16 cellular contexts compared by ENCODE assay signal in genomic region chr16:23650674-23651073, GRCh38. TPM values are rescaled to one million over a fixed set of nuclear protein-coding genes. Genes with fewer than 3 reads are reported as not detected.
DNase-seq lines count a peak whose midpoint lies in the region; ATAC-seq and TF ChIP-seq lines count a peak whose summit lies in the region.
"Had no signal": no experiment of that assay in that cellular context is flagged by ENCODE, and none has a peak within 500 bp of the region (broad histone marks: within the 10 kb centered on the region; RNA-seq: fewer than 3 reads in every experiment).

No MANE protein-coding gene starts in this region.

- H3K4me2 ChIP-seq in DOHH2 (ENCODE audit: low read length) (peak overlapping the region; percentile 34), H9 (ENCODE audit: insufficient read depth, insufficient read length, low read length) (no peak overlapping the region)

- no peaks in the 10 kb centered on the region for H3K27me3 ChIP-seq in DOHH2 (ENCODE audit: control insufficient read depth, low read length)
- H3K27me3 ChIP-seq in H9 (ENCODE audit: insufficient read depth, low read length), result no peaks in the 10 kb centered on the region
- H3K27me3 ChIP-seq in gastrocnemius medialis, result no peaks in the 10 kb centered on the region

- TF ChIP-seq CTCF in DOHH2 (IDR thresholded peaks at IDR 0.05; ENCODE audit: low read depth, low read length, poor library complexity, severe bottlenecking) (no peak), H9 (conservative IDR thresholded peaks at IDR 0.05) (no peak), gastrocnemius medialis (IDR thresholded peaks at IDR 0.05 in 4 of 5, conservative IDR thresholded peaks at IDR 0.05 in 1 of 5) (no peak)

- H4K8ac ChIP-seq in H9 (replicated peaks; ENCODE audit: insufficient read length, low read depth, low read length), result no peak overlapping the region

- H2BK5ac ChIP-seq in H9 (ENCODE audit: insufficient read length, low read length), result no peak overlapping the region

- peaks cover 3 to 7% of the 10 kb centered on the region in 2 experiments; a peak in 3 of 4 replicates for H3K4me1 Mint-ChIP-seq in H9
- peaks cover 30% of the 10 kb centered on the region for H3K4me1 Mint-ChIP-seq in activated T-helper 2 cell treated with anti-CD3 and anti-CD28 coated beads, Interferon-gamma antibody, Interleukin-2, Interleukin-4, amounts not matched to agents 10 μg/mL and 5 μg/mL and 100 μg/mL, durations not matched to agents 14 hours and 24 hours and 36 hours (ENCODE audit: low read depth)

- no peaks in the 10 kb centered on the region for H3K9me3 Mint-ChIP-seq in H9
- H3K9me3 Mint-ChIP-seq in activated T-helper 2 cell treated with anti-CD3 and anti-CD28 coated beads, Interferon-gamma antibody, Interleukin-2, Interleukin-4, amounts not matched to agents 10 μg/mL and 5 μg/mL and 100 μg/mL, durations not matched to agents 14 hours and 24 hours and 36 hours, result no peaks in the 10 kb centered on the region
- H3K9me3 Mint-ChIP-seq: effector memory CD8-positive, alpha-beta T cell had no signal

- H3K4me1 ChIP-seq in DOHH2 (ENCODE audit: control insufficient read depth, low read length), result peaks cover 21% of the 10 kb centered on the region
- no peaks in the 10 kb centered on the region for H3K4me1 ChIP-seq in H9 (ENCODE audit: insufficient read depth, low read length)
- no peaks in the 10 kb centered on the region for H3K4me1 ChIP-seq in gastrocnemius medialis

- H2BK120ac ChIP-seq in H9 (ENCODE audit: low read depth, low read length, poor library complexity, severe bottlenecking), result no peak overlapping the region

- WGBS in H9 (ENCODE audit: extremely low coverage, insufficient read length, low lambda C conversion rate), result no CpG with 5 or more reads among the region's 2 CpGs

- H3F3A ChIP-seq in DOHH2 (ENCODE audit: control insufficient read depth, insufficient read depth), result no peaks in the 10 kb centered on the region

- H3K56ac ChIP-seq in H9 (ENCODE audit: insufficient read length, low read depth, low read length), result no peak overlapping the region

- DNase-seq in H9, result no peak
- DNase-seq in activated T-helper 2 cell treated with anti-CD3 and anti-CD28 coated beads, Interferon-gamma antibody, Interleukin-2, Interleukin-4, amounts not matched to agents 10 μg/mL and 5 μg/mL and 100 μg/mL, durations not matched to agents 14 hours and 24 hours and 36 hours (ENCODE audit: low spot score), result no peak
- DNase-seq in medulla oblongata (ENCODE audit: extremely low spot score), result peak; percentile 17
- DNase-seq in gastrocnemius medialis, result no peak
- DNase-seq in AG20443 (ENCODE audit: low spot score), result no peak
- no peak for DNase-seq in GM19240 (ENCODE audit: insufficient read length, low spot score)
- DNase-seq in NCI-H1417 treated with DMSO at 0.1 percent for 48 hours (lab: John Stamatoyannopoulos, UW), result no peak
- DNase-seq: activated gamma-delta T cell treated with Interleukin-2 at 50 U/mL for 16 hours; C1 segment of cervical spinal cord; DMS79 treated with DMSO at 0.1 percent for 48 hours; effector memory CD8-positive, alpha-beta T cell; NCI-H1436; NCI-H524; retina; stimulated activated CD4-positive, alpha-beta T cell treated with anti-CD3 and anti-CD28 coated beads, Interleukin-2, amount 100 ng/mL, for 48 hours had no signal

- H2AK5ac ChIP-seq in H9 (ENCODE audit: insufficient read length, low read length), result no peak overlapping the region

- H2AFZ ChIP-seq in H9 (ENCODE audit: low read length), result no peak overlapping the region

- H3K18ac ChIP-seq in H9 (ENCODE audit: insufficient read length, low read depth, low read length), result no peak overlapping the region

- H3K4me3 ChIP-seq in DOHH2 (ENCODE audit: low read length) (no peak overlapping the region), gastrocnemius medialis (no peak overlapping the region)

- H3K14ac ChIP-seq in H9 (ENCODE audit: insufficient read depth, low read length), result no peak overlapping the region

- peaks cover 19 to 54% (median 37%) of the 10 kb centered on the region in 3 experiments; a peak in 6 of 7 replicates for H3K36me3 Mint-ChIP-seq in H9 (ENCODE audit: insufficient read depth in 1 of 3, low read depth in 3 of 3)
- peaks cover 70% of the 10 kb centered on the region for H3K36me3 Mint-ChIP-seq in activated T-helper 2 cell treated with anti-CD3 and anti-CD28 coated beads, Interferon-gamma antibody, Interleukin-2, Interleukin-4, amounts not matched to agents 10 μg/mL and 5 μg/mL and 100 μg/mL, durations not matched to agents 14 hours and 24 hours and 36 hours (ENCODE audit: low read depth)

- no peak overlapping the region for H3K9ac ChIP-seq in H9 (ENCODE audit: extremely low read depth, insufficient read length, low read length)

- no peak overlapping the region for H3K4ac ChIP-seq in H9 (ENCODE audit: low read depth, low read length)

- H4K20me1 ChIP-seq in DOHH2 (ENCODE audit: control insufficient read depth, insufficient read depth, low read depth, low read length) (no peaks in the 10 kb centered on the region), H9 (ENCODE audit: control insufficient read depth, insufficient read depth, insufficient read length) (no peaks in the 10 kb centered on the region)

- H3K79me1 ChIP-seq in H9 (ENCODE audit: insufficient read depth, low read depth, low read length, poor library complexity, severe bottlenecking), result peaks cover 3% of the 10 kb centered on the region

- in situ Hi-C loops in gastrocnemius medialis (cut with MboI; ENCODE audit: low sequenced_read_pairs in 4 of 4), result loop anchor here in 1 of 4 donors (25.0 kb wide), 1 partner anchor 862 kb away; no protein-coding TSS in a partner anchor

- no peak overlapping the region for H2BK15ac ChIP-seq in H9 (ENCODE audit: low read depth, low read length)

- H3K9me2 ChIP-seq in DOHH2 (replicated peaks; ENCODE audit: control insufficient read depth, low read length), result no peaks in the 10 kb centered on the region

- H2BK20ac ChIP-seq in H9 (ENCODE audit: low read depth, low read length, poor library complexity, severe bottlenecking), result no peak overlapping the region

- H4K5ac ChIP-seq in H9 (ENCODE audit: insufficient read length, low read depth, low read length), result no peak overlapping the region

- H3K27ac Mint-ChIP-seq in H9, result peak overlapping the region in 2 of 3 experiments; percentile 36 to 38; a peak in 3 of 7 replicates
- H3K27ac Mint-ChIP-seq in activated T-helper 2 cell treated with anti-CD3 and anti-CD28 coated beads, Interferon-gamma antibody, Interleukin-2, Interleukin-4, amounts not matched to agents 10 μg/mL and 5 μg/mL and 100 μg/mL, durations not matched to agents 14 hours and 24 hours and 36 hours, result peak overlapping the region; percentile 25

- H3K23ac ChIP-seq in H9 (ENCODE audit: insufficient read length, low read depth, low read length), result no peak overlapping the region

- peaks cover 67% of the 10 kb centered on the region for H3K79me2 ChIP-seq in DOHH2 (ENCODE audit: control insufficient read depth, low read length)
- peaks cover 4% of the 10 kb centered on the region; the same call in 1 of the 2 replicates for H3K79me2 ChIP-seq in H9 (ENCODE audit: insufficient read depth, low read length)

- H3K23me2 ChIP-seq in H9 (ENCODE audit: insufficient read length, low read depth, low read length, poor library complexity, severe bottlenecking), result no peaks in the 10 kb centered on the region

- no peak for TF ChIP-seq POLR2A in gastrocnemius medialis (IDR thresholded peaks at IDR 0.05)

- ATAC-seq in gastrocnemius medialis, result no peak
- ATAC-seq: effector memory CD8-positive, alpha-beta T cell had no signal

- H3K9me3 ChIP-seq in DOHH2 (ENCODE audit: control insufficient read depth, insufficient read depth, low read length), result no peaks in the 10 kb centered on the region
- no peaks in the 10 kb centered on the region for H3K9me3 ChIP-seq in H9 (ENCODE audit: control insufficient read depth, low read depth, low read length)
- H3K9me3 ChIP-seq in gastrocnemius medialis, result no peaks in the 10 kb centered on the region

- H3K27me3 Mint-ChIP-seq in H9 (ENCODE audit: low read depth), result no peaks in the 10 kb centered on the region
- H3K27me3 Mint-ChIP-seq in activated T-helper 2 cell treated with anti-CD3 and anti-CD28 coated beads, Interferon-gamma antibody, Interleukin-2, Interleukin-4, amounts not matched to agents 10 μg/mL and 5 μg/mL and 100 μg/mL, durations not matched to agents 14 hours and 24 hours and 36 hours (ENCODE audit: low read depth), result no peaks in the 10 kb centered on the region
- H3K27me3 Mint-ChIP-seq: effector memory CD8-positive, alpha-beta T cell had no signal

- H3K27ac ChIP-seq in DOHH2 (ENCODE audit: low read depth, low read length), result no peak overlapping the region
- H3K27ac ChIP-seq in H9 (ENCODE audit: insufficient read length, low read depth, low read length), result no peak overlapping the region
- no peak overlapping the region for H3K27ac ChIP-seq in gastrocnemius medialis

- H2BK12ac ChIP-seq in H9 (ENCODE audit: insufficient read length, low read depth, low read length), result no peak overlapping the region

- H3K36me3 ChIP-seq in DOHH2 (ENCODE audit: control insufficient read depth, low read length) (peaks cover 65% of the 10 kb centered on the region), gastrocnemius medialis (peaks cover 0 to 21% of the 10 kb centered on the region in 2 donors)

- no peak overlapping the region for H3K4me3 Mint-ChIP-seq in H9
- H3K4me3 Mint-ChIP-seq in activated T-helper 2 cell treated with anti-CD3 and anti-CD28 coated beads, Interferon-gamma antibody, Interleukin-2, Interleukin-4, amounts not matched to agents 10 μg/mL and 5 μg/mL and 100 μg/mL, durations not matched to agents 14 hours and 24 hours and 36 hours (ENCODE audit: low read depth), result no peak overlapping the region
- H3K4me3 Mint-ChIP-seq: effector memory CD8-positive, alpha-beta T cell had no signal

- no peak overlapping the region for H4K91ac ChIP-seq in H9 (ENCODE audit: insufficient read length, low read depth, low read length)

- no peak overlapping the region for H3T11ph ChIP-seq in H9 (ENCODE audit: low read length)

- intact Hi-C loops in activated T-helper 2 cell treated with anti-CD3 and anti-CD28 coated beads, Interferon-gamma antibody, Interleukin-2, Interleukin-4, amounts not matched to agents 10 μg/mL and 5 μg/mL and 100 μg/mL, durations not matched to agents 14 hours and 24 hours and 36 hours (cut with micrococcal nuclease), result no loop called here
- intact Hi-C loops in gastrocnemius medialis (cut with DNase I; ENCODE audit: low total_unique reads), result no loop called here

RNA-seq across cellular contexts. Expression of gene DCTN5, which starts 9.4 kb away (rescaled TPM):
- total RNA-seq in H9 (2021) (114 and 115 TPM in 2 replicates), gastrocnemius medialis (10 to 100 TPM; 22.9 to 34.4 (median 24.8) TPM)
- 86.5 and 88.4 TPM in 2 replicates for total RNA-seq in activated T-helper 2 cell treated with anti-CD3 and anti-CD28 coated beads, Interferon-gamma antibody, Interleukin-2, Interleukin-4, amounts not matched to agents 10 μg/mL and 5 μg/mL and 100 μg/mL, durations not matched to agents 14 hours and 24 hours and 36 hours

RNA-seq across cellular contexts. Expression of gene PALB2, which starts 9.6 kb away (rescaled TPM):
- 37.7 and 40.3 TPM in 2 replicates for total RNA-seq in H9 (2021)
- total RNA-seq in activated T-helper 2 cell treated with anti-CD3 and anti-CD28 coated beads, Interferon-gamma antibody, Interleukin-2, Interleukin-4, amounts not matched to agents 10 μg/mL and 5 μg/mL and 100 μg/mL, durations not matched to agents 14 hours and 24 hours and 36 hours, result 25.6 and 30.8 TPM in 2 replicates
- 10 to 100 TPM in 1 of 4 donors, 1 to 10 TPM in 3; 6.0 to 11.0 (median 7.3) TPM for total RNA-seq in gastrocnemius medialis

RNA-seq across cellular contexts. Expression of gene PLK1, which starts 28.0 kb away (rescaled TPM):
- total RNA-seq in H9 (2021) (138 and 140 TPM in 2 replicates), gastrocnemius medialis (1 to 10 TPM in 2 of 4 donors, under 1 TPM in 2; 0.05 to 6.2 (median 0.91) TPM)
- 71.6 and 75.3 TPM in 2 replicates for total RNA-seq in activated T-helper 2 cell treated with anti-CD3 and anti-CD28 coated beads, Interferon-gamma antibody, Interleukin-2, Interleukin-4, amounts not matched to agents 10 μg/mL and 5 μg/mL and 100 μg/mL, durations not matched to agents 14 hours and 24 hours and 36 hours

RNA-seq across cellular contexts. Expression of gene NDUFAB1, which starts 54.6 kb away (rescaled TPM):
- total RNA-seq in H9 (2021), result 183 and 192 TPM in 2 replicates
- 132 and 142 TPM in 2 replicates for total RNA-seq in activated T-helper 2 cell treated with anti-CD3 and anti-CD28 coated beads, Interferon-gamma antibody, Interleukin-2, Interleukin-4, amounts not matched to agents 10 μg/mL and 5 μg/mL and 100 μg/mL, durations not matched to agents 14 hours and 24 hours and 36 hours
- 100 to 1,000 TPM; 166 to 400 (median 323) TPM for total RNA-seq in gastrocnemius medialis

Comparison
In these comparisons a context has a peak if more than half of its experiments do, and no peak if none do; other contexts are left out.
1. RNA of gene PLK1, which starts 28.0 kb away (total RNA-seq): 138 to 140 TPM in H9 and 71.6 to 75.3 TPM in activated T-helper 2 cell treated with anti-CD3 and anti-CD28 coated beads, Interferon-gamma antibody, Interleukin-2, Interleukin-4, amounts not matched to agents 10 μg/mL and 5 μg/mL and 100 μg/mL, durations not matched to agents 14 hours and 24 hours and 36 hours; 0.05 to 6.2 TPM in gastrocnemius medialis; every median in the first group is over 10 times any median in the second.